In the genomic region with DNA sequence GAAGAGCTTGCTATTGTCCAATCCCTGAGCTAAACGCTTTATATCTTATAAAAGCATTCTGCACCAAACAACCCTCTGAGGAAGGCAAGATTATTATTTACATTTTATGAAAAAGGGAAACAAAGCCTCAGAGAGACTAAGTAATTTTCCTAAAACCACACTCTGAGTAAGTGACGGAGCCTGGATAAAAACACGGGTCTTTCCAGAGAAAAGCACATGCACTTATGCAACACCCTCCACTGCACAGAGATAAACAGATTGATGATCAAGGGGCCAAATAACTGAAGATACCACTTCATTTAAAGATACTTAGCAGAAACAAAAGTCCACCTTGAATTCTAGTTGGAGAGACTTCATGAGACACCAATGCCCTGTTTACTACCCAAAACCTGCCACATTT, we compare ENCODE assay signal across 20 cellular contexts.
"Had no signal": no experiment of that assay in that cellular context is flagged by ENCODE, and none has a peak within 500 bp of the region (broad histone marks: within the 10 kb centered on the region; RNA-seq: fewer than 3 reads in every experiment).

No MANE protein-coding gene starts in this region.

- H3K9ac ChIP-seq: neural progenitor cell, parathyroid adenoma had no signal

- H3K27ac ChIP-seq: dorsolateral prefrontal cortex, foreskin keratinocyte, neural progenitor cell, parathyroid adenoma had no signal

- H3K4me1 ChIP-seq: foreskin keratinocyte, neural progenitor cell, parathyroid adenoma had no signal

- H3K36me3 ChIP-seq: neural progenitor cell, thyroid gland had no signal

- H3K27me3 ChIP-seq: foreskin keratinocyte, neural progenitor cell, thyroid gland had no signal

- H3K9me3 ChIP-seq: mucosa of descending colon, thyroid gland had no signal

- H3K4me3 ChIP-seq: mucosa of descending colon, neural progenitor cell, thyroid gland had no signal

- DNase-seq: central memory CD4-positive, alpha-beta T cell; dorsolateral prefrontal cortex; effector CD4-positive, alpha-beta T cell; foreskin keratinocyte; hypothalamus; immature natural killer cell; islet precursor cell; kidney glomerular epithelial cell; mesenchymal stem cell; mucosa of descending colon; naive thymus-derived CD4-positive, alpha-beta T cell; small intestine; stimulated activated CD4-positive, alpha-beta T cell treated with anti-CD3 and anti-CD28 coated beads, Interleukin-1b, Interleukin-23, amount 100 ng/mL, for 48 hours; stimulated activated CD4-positive, alpha-beta T cell treated with anti-CD3 and anti-CD28 coated beads, Interleukin-4, amount 100 ng/mL, for 1 hour; stimulated activated CD8-positive, alpha-beta memory T cell treated with anti-CD3 and anti-CD28 coated beads, Interleukin-4, amount 100 ng/mL, for 48 hours; stimulated activated naive CD4-positive, alpha-beta T cell; stimulated activated naive CD8-positive, alpha-beta T cell treated with anti-CD3 and anti-CD28 coated beads, Interleukin-15, amount 100 ng/mL, for 72 hours; thyroid gland had no signal

- ATAC-seq: foreskin keratinocyte; mucosa of descending colon; naive thymus-derived CD4-positive, alpha-beta T cell; stimulated activated naive CD8-positive, alpha-beta T cell treated with anti-CD3 and anti-CD28 coated beads, Interleukin-15, amount 100 ng/mL, for 72 hours had no signal
